24 cellular contexts compared by ENCODE assay signal in genomic region chr5:148858547-148858946, GRCh38. TPM values are rescaled to one million over a fixed set of nuclear protein-coding genes. Genes with fewer than 3 reads are reported as not detected.
DNase-seq lines count a peak whose midpoint lies in the region; ATAC-seq and TF ChIP-seq lines count a peak whose summit lies in the region.
"Had no signal": no experiment of that assay in that cellular context is flagged by ENCODE, and none has a peak within 500 bp of the region (broad histone marks: within the 10 kb centered on the region; RNA-seq: fewer than 3 reads in every experiment).

No MANE protein-coding gene starts in this region.

- H3K36me3 ChIP-seq in aorta (ENCODE audit: control insufficient read depth in 1 of 2, insufficient read depth in 2 of 2, low read length in 1 of 2), result no peaks in the 10 kb centered on the region
- H3K36me3 ChIP-seq: tibial nerve had no signal

- DNase-seq in left ventricle myocardium superior (peak; percentile 28), Right ventricle myocardium superior (no peak), natural killer cell (no peak), activated gamma-delta T cell (lab: John Stamatoyannopoulos, UW) (no peak), aorta (no peak)
- DNase-seq in central memory CD8-positive, alpha-beta T cell (ENCODE audit: low spot score in 2 of 2), result no peak
- DNase-seq: activated CD4-positive, alpha-beta memory T cell treated with anti-CD3 and anti-CD28 coated beads for 36 hours; activated CD4-positive, CD25-positive, alpha-beta regulatory T cell; activated effector memory CD4-positive, alpha-beta T cell treated with Interleukin-2 at 50 U/mL for 16 hours; cortex of kidney; GDM1; hippocampal formation; Karpas-422; MV-4-11; NCI-H1694; NCI-H69; stimulated activated CD4-positive, alpha-beta T cell treated with anti-CD3 and anti-CD28 coated beads, Interleukin-12 subunit alpha, Interleukin-12 subunit beta, amount 100 ng/mL, for 4 hours; stimulated activated CD4-positive, alpha-beta T cell treated with anti-CD3 and anti-CD28 coated beads, Interleukin-4, amount 100 ng/mL, for 4 hours; T1000 had no signal

- no peaks in the 10 kb centered on the region for H3K4me1 ChIP-seq in aorta (ENCODE audit: control insufficient read depth in 1 of 2, insufficient read depth in 2 of 2, low read length in 2 of 2)

- peaks cover 88% of the 10 kb centered on the region for H3K4me1 Mint-ChIP-seq in central memory CD8-positive, alpha-beta T cell
- peaks cover 94 to 95% of the 10 kb centered on the region in 2 donors for H3K4me1 Mint-ChIP-seq in natural killer cell

- H3K4me3 Mint-ChIP-seq in central memory CD8-positive, alpha-beta T cell, result peak overlapping the region; percentile 7
- peak overlapping the region; percentile 68 for H3K4me3 Mint-ChIP-seq in natural killer cell
- H3K4me3 Mint-ChIP-seq: activated CD4-positive, alpha-beta memory T cell treated with anti-CD3 and anti-CD28 coated beads for 36 hours; stimulated activated naive CD8-positive, alpha-beta T cell treated with anti-CD3 and anti-CD28 coated beads, Interleukin-15, Interleukin-2, amounts not matched to agents 100 ng/mL and 50 ng/mL, for 24 hours had no signal

- H3K27ac ChIP-seq in aorta (ENCODE audit: low read depth in 1 of 2, low read length in 2 of 2), result no peak overlapping the region
- H3K27ac ChIP-seq: tibial nerve had no signal

- peaks cover 12% of the 10 kb centered on the region for H3K36me3 Mint-ChIP-seq in central memory CD8-positive, alpha-beta T cell (ENCODE audit: insufficient read depth)
- H3K36me3 Mint-ChIP-seq in natural killer cell, result no peaks in the 10 kb centered on the region
- H3K36me3 Mint-ChIP-seq: activated CD4-positive, alpha-beta memory T cell treated with anti-CD3 and anti-CD28 coated beads for 36 hours had no signal

- no peaks in the 10 kb centered on the region for H3K27me3 ChIP-seq in aorta (ENCODE audit: control insufficient read depth in 1 of 2, insufficient read depth in 2 of 2, low read length in 1 of 2)
- H3K27me3 ChIP-seq: tibial nerve had no signal

- H3K27ac Mint-ChIP-seq in central memory CD8-positive, alpha-beta T cell (ENCODE audit: low read depth), result peak overlapping the region; percentile 90
- H3K27ac Mint-ChIP-seq in natural killer cell, result peak overlapping the region; percentile 94 to 97
- H3K27ac Mint-ChIP-seq: activated CD4-positive, alpha-beta memory T cell treated with anti-CD3 and anti-CD28 coated beads for 36 hours; stimulated activated naive CD8-positive, alpha-beta T cell treated with anti-CD3 and anti-CD28 coated beads, Interleukin-15, Interleukin-2, amounts not matched to agents 100 ng/mL and 50 ng/mL, for 24 hours had no signal

- H3K9me3 Mint-ChIP-seq in central memory CD8-positive, alpha-beta T cell, result no peaks in the 10 kb centered on the region
- no peaks in the 10 kb centered on the region for H3K9me3 Mint-ChIP-seq in natural killer cell
- H3K9me3 Mint-ChIP-seq: activated CD4-positive, alpha-beta memory T cell treated with anti-CD3 and anti-CD28 coated beads for 36 hours; stimulated activated naive CD8-positive, alpha-beta T cell treated with anti-CD3 and anti-CD28 coated beads, Interleukin-15, Interleukin-2, amounts not matched to agents 100 ng/mL and 50 ng/mL, for 24 hours had no signal

- WGBS in aorta, 2 donors, result 87 to 91% methylated on average over 6 of the region's 6 CpGs

- H3K27me3 Mint-ChIP-seq in central memory CD8-positive, alpha-beta T cell, result no peaks in the 10 kb centered on the region
- H3K27me3 Mint-ChIP-seq in natural killer cell (ENCODE audit: low read depth in 2 of 2), result no peaks in the 10 kb centered on the region
- H3K27me3 Mint-ChIP-seq: activated CD4-positive, alpha-beta memory T cell treated with anti-CD3 and anti-CD28 coated beads for 36 hours; stimulated activated naive CD8-positive, alpha-beta T cell treated with anti-CD3 and anti-CD28 coated beads, Interleukin-15, Interleukin-2, amounts not matched to agents 100 ng/mL and 50 ng/mL, for 24 hours had no signal

- intact Hi-C loops in left ventricle myocardium superior (cut with micrococcal nuclease), result no loop called here
- intact Hi-C loops in Right ventricle myocardium superior (cut with DNase I), result no loop called here
- intact Hi-C loops in natural killer cell (cut with micrococcal nuclease), result no loop called here
- intact Hi-C loops in aorta (cut with DNase I), result no loop called here

- TF ChIP-seq CTCF in natural killer cell (IDR thresholded peaks at IDR 0.05), result no peak

- ATAC-seq in left ventricle myocardium superior (peak; percentile 39), Right ventricle myocardium superior (ENCODE audit: poor library complexity) (no peak), natural killer cell (no peak), HG03342 (IDR thresholded peaks at IDR 0.05; ENCODE audit: unreplicated experiment) (no peak), aorta (ENCODE audit: low FRiP score) (no peak), GM19023 (IDR thresholded peaks at IDR 0.05; ENCODE audit: unreplicated experiment) (no peak)
- no peak for ATAC-seq in central memory CD8-positive, alpha-beta T cell (replicated peaks; ENCODE audit: extremely low read depth, poor library complexity, severe bottlenecking)

- no peak overlapping the region for H3K4me3 ChIP-seq in aorta (ENCODE audit: low read length in 2 of 2)
- H3K4me3 ChIP-seq: lung, tibial nerve had no signal

- no peaks in the 10 kb centered on the region for H3K9me3 ChIP-seq in aorta (ENCODE audit: control insufficient read depth, low read length)
- H3K9me3 ChIP-seq: tibial nerve had no signal

RNA-seq across cellular contexts. Expression of gene ADRB2, which starts 32.1 kb away (rescaled TPM):
- 5.4 TPM for total RNA-seq in left ventricle myocardium superior
- 5.6 TPM for total RNA-seq in Right ventricle myocardium superior
- 10 to 100 TPM; 47.1 to 78.9 (median 60.7) TPM for total RNA-seq in natural killer cell
- total RNA-seq in aorta, result 1 to 10 TPM; 2.2 to 4.5 TPM
- under 1 TPM; 0.13 to 0.69 TPM for polyA plus RNA-seq in aorta
